ENCODE assay signal across 21 cellular contexts in the genomic region with DNA sequence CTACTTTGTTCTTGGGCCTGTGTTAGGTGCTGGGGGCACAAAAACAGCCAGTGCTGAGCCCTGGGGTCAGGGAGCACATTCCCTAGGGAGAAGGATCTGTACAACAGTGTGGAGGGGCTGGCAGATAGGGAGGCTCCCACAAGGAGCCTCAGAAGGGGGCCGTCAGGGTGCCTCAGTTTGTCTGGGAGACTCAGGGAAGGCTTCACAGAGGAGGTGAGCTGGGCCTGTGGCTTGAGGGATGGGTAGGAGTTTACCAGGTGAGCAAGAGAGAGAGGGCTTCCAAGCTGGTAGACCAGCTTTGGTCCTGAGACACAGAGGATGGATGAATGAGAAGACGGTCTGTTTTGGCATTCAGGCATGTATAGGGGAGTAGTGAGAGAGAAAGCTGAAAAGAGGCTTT. TPM values are rescaled to one million over a fixed set of nuclear protein-coding genes. Genes with fewer than 3 reads are reported as not detected.
DNase-seq lines count a peak whose midpoint lies in the region; ATAC-seq, FAIRE-seq and TF ChIP-seq lines count a peak whose summit lies in the region.
"Had no signal": no experiment of that assay in that cellular context is flagged by ENCODE, and none has a peak within 500 bp of the region (broad histone marks: within the 10 kb centered on the region; RNA-seq: fewer than 3 reads in every experiment).

No MANE protein-coding gene starts in this region.

- H3K36me3 ChIP-seq in small intestine (ENCODE audit: control insufficient read depth in 2 of 2, insufficient read depth in 2 of 2, low read length in 2 of 2) = no peaks in the 10 kb centered on the region
- H3K36me3 ChIP-seq: BE2C had no signal

- POLR2A ChIA-PET in activated B cell treated with CpG ODN at 0.5 μM for 24 hours (lab: Charles Lee) = no interaction called here

- no peak overlapping the region for H3K27ac Mint-ChIP-seq in activated CD8-positive, alpha-beta memory T cell treated with anti-CD3 and anti-CD28 coated beads, Interleukin-2, amount 10 ng/mL, durations not matched to agents 7 days and 5 days
- H3K27ac Mint-ChIP-seq in activated B cell treated with CpG ODN at 0.5 μM for 24 hours (peak overlapping the region; percentile 38), type B pancreatic cell (peak overlapping the region; percentile 23)

- 94 to 97% (median 94%) methylated on average over 2 of the region's 2 CpGs for WGBS in small intestine, 3 donors

- peaks cover 18% of the 10 kb centered on the region for H3K4me1 Mint-ChIP-seq in activated CD8-positive, alpha-beta memory T cell treated with anti-CD3 and anti-CD28 coated beads, Interleukin-2, amount 10 ng/mL, durations not matched to agents 7 days and 5 days
- H3K4me1 Mint-ChIP-seq in activated B cell treated with CpG ODN at 0.5 μM for 24 hours = peaks cover 29% of the 10 kb centered on the region
- H3K4me1 Mint-ChIP-seq in type B pancreatic cell (ENCODE audit: unreplicated experiment) = peaks cover 17% of the 10 kb centered on the region

- TF ChIP-seq CTCF in activated B cell treated with CpG ODN at 0.5 μM for 24 hours (IDR thresholded peaks at IDR 0.05) (no peak), type B pancreatic cell (conservative IDR thresholded peaks at IDR 0.05) (no peak)

- ATAC-seq in activated CD8-positive, alpha-beta memory T cell treated with anti-CD3 and anti-CD28 coated beads, Interleukin-2, amount 10 ng/mL, durations not matched to agents 7 days and 5 days = no peak
- no peak for ATAC-seq in activated B cell treated with CpG ODN at 0.5 μM for 24 hours (ENCODE audit: low read depth)
- ATAC-seq: K562, Right ventricle myocardium inferior had no signal

- H3K27ac ChIP-seq in small intestine (ENCODE audit: low read depth in 1 of 2, low read length in 1 of 2) = no peak overlapping the region

- intact Hi-C loops in activated B cell treated with CpG ODN at 0.5 μM for 24 hours (cut with micrococcal nuclease) = loop anchor here (5.0 kb wide), 1 partner anchor 34 kb away; no protein-coding TSS in a partner anchor

- CTCF ChIA-PET in activated CD8-positive, alpha-beta memory T cell treated with anti-CD3 and anti-CD28 coated beads, Interleukin-2, amount 10 ng/mL, durations not matched to agents 7 days and 5 days (lab: Charles Lee) = interaction anchor here (1.1 to 1.6 kb wide), 2 partner anchors 30 to 255 kb away, joined by 4 read pairs; no protein-coding TSS in a partner anchor
- CTCF ChIA-PET in activated B cell treated with CpG ODN at 0.5 μM for 24 hours (lab: Charles Lee) = no interaction called here

- H3K9me3 ChIP-seq in small intestine (ENCODE audit: control insufficient read depth, low read depth) = no peaks in the 10 kb centered on the region
- H3K9me3 ChIP-seq: BE2C, MG63 had no signal

- no peaks in the 10 kb centered on the region for H3K27me3 ChIP-seq in small intestine (ENCODE audit: control insufficient read depth in 2 of 2, insufficient read depth in 2 of 2, low read length in 2 of 2)
- H3K27me3 ChIP-seq: BE2C, MG63 had no signal

- FAIRE-seq in small intestine (lab: Jason Lieb, UNC) = no peak
- FAIRE-seq: GM12892, H1, K562 had no signal

- H3K4me1 ChIP-seq in small intestine (ENCODE audit: control insufficient read depth in 2 of 2, insufficient read depth in 1 of 2, low read depth in 1 of 2, low read length in 1 of 2) = peaks cover 2 to 3% of the 10 kb centered on the region in 2 donors
- H3K4me1 ChIP-seq: BE2C had no signal

- no peaks in the 10 kb centered on the region for H3K36me3 Mint-ChIP-seq in activated CD8-positive, alpha-beta memory T cell treated with anti-CD3 and anti-CD28 coated beads, Interleukin-2, amount 10 ng/mL, durations not matched to agents 7 days and 5 days
- peaks cover 46% of the 10 kb centered on the region for H3K36me3 Mint-ChIP-seq in activated B cell treated with CpG ODN at 0.5 μM for 24 hours (ENCODE audit: low read depth)
- H3K36me3 Mint-ChIP-seq in type B pancreatic cell = no peaks in the 10 kb centered on the region

- peaks cover 3% of the 10 kb centered on the region for H3K27me3 Mint-ChIP-seq in activated CD8-positive, alpha-beta memory T cell treated with anti-CD3 and anti-CD28 coated beads, Interleukin-2, amount 10 ng/mL, durations not matched to agents 7 days and 5 days
- H3K27me3 Mint-ChIP-seq in activated B cell treated with CpG ODN at 0.5 μM for 24 hours (no peaks in the 10 kb centered on the region), type B pancreatic cell (peaks cover 3% of the 10 kb centered on the region)

- DNase-seq in activated CD8-positive, alpha-beta memory T cell treated with anti-CD3 and anti-CD28 coated beads, Interleukin-2, amount 50 U/mL, for 48 hours = peak; percentile 40
- DNase-seq in activated CD8-positive, alpha-beta memory T cell treated with anti-CD3 and anti-CD28 coated beads, Interleukin-2, amount 10 ng/mL, durations not matched to agents 7 days and 5 days = no peak
- DNase-seq in activated B cell treated with CpG ODN at 0.5 μM for 24 hours (no peak), mesenteric fat pad (ENCODE audit: low spot score) (peak; percentile 65), type B pancreatic cell (ENCODE audit: extremely low spot score, unreplicated experiment) (peak; percentile 47), HuH-7.5 (ENCODE audit: low spot score) (no peak), small intestine (no peak)
- DNase-seq in activated CD4-positive, CD25-positive, alpha-beta regulatory T cell treated with anti-CD3 and anti-CD28 coated beads, Interleukin-2, amount 50 U/mL, for 72 hours = no peak
- DNase-seq: BE2C, COR-L47, MG63, NCI-H1417, NCI-H1694 treated with DMSO at 0.1 percent for 48 hours, NCI-H2081 treated with DMSO at 0.1 percent for 48 hours, NCI-H2171 treated with DMSO at 0.1 percent for 48 hours, NCI-H524 treated with DMSO at 0.1 percent for 48 hours, NCI-H82 had no signal

- H3K4me3 Mint-ChIP-seq in activated CD8-positive, alpha-beta memory T cell treated with anti-CD3 and anti-CD28 coated beads, Interleukin-2, amount 10 ng/mL, durations not matched to agents 7 days and 5 days = no peak overlapping the region
- no peak overlapping the region for H3K4me3 Mint-ChIP-seq in activated B cell treated with CpG ODN at 0.5 μM for 24 hours
- no peak overlapping the region for H3K4me3 Mint-ChIP-seq in type B pancreatic cell

- no peak overlapping the region for H3K4me3 ChIP-seq in small intestine (ENCODE audit: low read depth in 1 of 2, low read length in 2 of 2)
- H3K4me3 ChIP-seq: K562, MG63 had no signal

- no peaks in the 10 kb centered on the region for H3K9me3 Mint-ChIP-seq in activated CD8-positive, alpha-beta memory T cell treated with anti-CD3 and anti-CD28 coated beads, Interleukin-2, amount 10 ng/mL, durations not matched to agents 7 days and 5 days (ENCODE audit: low read depth)
- H3K9me3 Mint-ChIP-seq in activated B cell treated with CpG ODN at 0.5 μM for 24 hours (no peaks in the 10 kb centered on the region), type B pancreatic cell (no peaks in the 10 kb centered on the region)

RNA-seq across cellular contexts. Expression of gene CAMK1D, which starts 52.1 kb away (rescaled TPM):
- 1 to 10 TPM; 2.4 to 2.8 TPM for total RNA-seq in activated CD8-positive, alpha-beta memory T cell treated with anti-CD3 and anti-CD28 coated beads, Interleukin-2, amount 10 ng/mL, durations not matched to agents 7 days and 5 days
- total RNA-seq in activated B cell treated with CpG ODN at 0.5 μM for 24 hours = 51.7 and 58.8 TPM in 2 replicates
- total RNA-seq in mesenteric fat pad = 16.5 TPM
- total RNA-seq in type B pancreatic cell (ENCODE audit: low replicate concordance) = 12.2 and 29.2 TPM in 2 replicates
- polyA plus RNA-seq in small intestine = 1 to 10 TPM in 2 of 3 donors, under 1 TPM in 1; 0.45 to 6.1 (median 1.6) TPM

Comparison
In these comparisons a context has a peak if more than half of its experiments do, and no peak if none do; other contexts are left out.
1. DNase-seq: peak in activated CD8-positive, alpha-beta memory T cell treated with anti-CD3 and anti-CD28 coated beads, Interleukin-2, amount 50 U/mL, for 48 hours (single experiment), mesenteric fat pad (single experiment) and type B pancreatic cell (single experiment); none in activated CD8-positive, alpha-beta memory T cell treated with anti-CD3 and anti-CD28 coated beads, Interleukin-2, amount 10 ng/mL, durations not matched to agents 7 days and 5 days (single experiment), activated B cell treated with CpG ODN at 0.5 μM for 24 hours (single experiment), HuH-7.5 (single experiment), activated CD4-positive, CD25-positive, alpha-beta regulatory T cell treated with anti-CD3 and anti-CD28 coated beads, Interleukin-2, amount 50 U/mL, for 72 hours (single experiment) and small intestine (single experiment).